ENCODE assay signal across 11 cellular contexts in genomic region chr12:47776471-47777143, GRCh38. TPM values are rescaled to one million over a fixed set of nuclear protein-coding genes. Genes with fewer than 3 reads are reported as not detected.
DNase-seq lines count a peak whose midpoint lies in the region; ATAC-seq and TF ChIP-seq lines count a peak whose summit lies in the region.
"Had no signal": no experiment of that assay in that cellular context is flagged by ENCODE, and none has a peak within 500 bp of the region (broad histone marks: within the 10 kb centered on the region; RNA-seq: fewer than 3 reads in every experiment).

No MANE protein-coding gene starts in this region.

- H3K36me3 Mint-ChIP-seq in brain: no peaks in the 10 kb centered on the region

- DNase-seq in heart right ventricle: no peak
- DNase-seq in cardiac septum (ENCODE audit: low spot score): no peak
- no peak for DNase-seq in uterus
- no peak for DNase-seq in NCI-H2107 (lab: John Stamatoyannopoulos, UW)
- DNase-seq in activated effector memory CD4-positive, alpha-beta T cell treated with anti-CD3 and anti-CD28 coated beads, Interleukin-2, amount 50 U/mL, for 16 hours: no peak
- DNase-seq: DMS153, NCI-H82 had no signal

- H3K4me3 Mint-ChIP-seq in brain: peak overlapping the region in 2 of 5 experiments; percentile 23 to 79
- H3K4me3 Mint-ChIP-seq: stimulated activated naive CD8-positive, alpha-beta T cell treated with anti-CD3 and anti-CD28 coated beads, Interleukin-15, Interleukin-2, amounts not matched to agents 100 ng/mL and 50 ng/mL, for 24 hours had no signal

- H3K9me3 Mint-ChIP-seq in brain: no peaks in the 10 kb centered on the region
- H3K9me3 Mint-ChIP-seq: stimulated activated naive CD8-positive, alpha-beta T cell treated with anti-CD3 and anti-CD28 coated beads, Interleukin-15, Interleukin-2, amounts not matched to agents 100 ng/mL and 50 ng/mL, for 24 hours had no signal

- H3K4me3 ChIP-seq in heart right ventricle (no peak overlapping the region), muscle layer of duodenum (ENCODE audit: low read depth in 1 of 2, low read length in 2 of 2) (no peak overlapping the region), uterus (no peak overlapping the region)

- no peak for TF ChIP-seq POLR2A in uterus (IDR thresholded peaks at IDR 0.05)

- H3K27ac ChIP-seq in heart right ventricle: peak overlapping the region in 9 of 10 donors; percentile 26 to 81 (median 66)
- peak overlapping the region; percentile 45 for H3K27ac ChIP-seq in muscle layer of duodenum (ENCODE audit: low read length)
- peak overlapping the region; percentile 55 to 71 for H3K27ac ChIP-seq in uterus

- H3K4me1 Mint-ChIP-seq in brain: peaks cover 58% of the 10 kb centered on the region

- TF ChIP-seq CTCF in heart right ventricle (IDR thresholded peaks at IDR 0.05) (no peak), brain (conservative IDR thresholded peaks at IDR 0.05) (no peak), uterus (IDR thresholded peaks at IDR 0.05) (no peak)

- H3K36me3 ChIP-seq in heart right ventricle (peaks cover 0 to 15% (median 0%) of the 10 kb centered on the region in 9 donors), muscle layer of duodenum (ENCODE audit: control insufficient read depth in 1 of 2, insufficient read depth in 2 of 2, low read length in 2 of 2) (no peaks in the 10 kb centered on the region), uterus (no peaks in the 10 kb centered on the region)

- 74 to 75% methylated on average over 5 of the region's 5 CpGs for WGBS in heart right ventricle, 2 donors

- intact Hi-C loops in heart right ventricle (cut with DNase I): loop anchor here in 5 of 10 donors (2.0 to 10.0 kb wide), 5 partner anchors 34 to 64 kb away; no protein-coding TSS in a partner anchor
- intact Hi-C loops in cardiac septum (cut with DNase I): no loop called here
- intact Hi-C loops in uterus (cut with DNase I; ENCODE audit: low total_unique reads): loop anchor here (5.0 kb wide), 1 partner anchor 59 kb away; no protein-coding TSS in a partner anchor

- H3K27ac Mint-ChIP-seq in brain: peak overlapping the region in 4 of 5 experiments; percentile 53 to 88 (median 80)

- H3K9me3 ChIP-seq in heart right ventricle (no peaks in the 10 kb centered on the region), muscle layer of duodenum (ENCODE audit: control insufficient read depth in 1 of 2, low read length in 2 of 2) (no peaks in the 10 kb centered on the region), uterus (no peaks in the 10 kb centered on the region)

- peaks cover 10% of the 10 kb centered on the region for H3K27me3 Mint-ChIP-seq in brain
- H3K27me3 Mint-ChIP-seq: stimulated activated naive CD8-positive, alpha-beta T cell treated with anti-CD3 and anti-CD28 coated beads, Interleukin-15, Interleukin-2, amounts not matched to agents 100 ng/mL and 50 ng/mL, for 24 hours had no signal

- H3K4me1 ChIP-seq in heart right ventricle (peaks cover 25 to 78% (median 65%) of the 10 kb centered on the region in 9 donors), muscle layer of duodenum (ENCODE audit: control insufficient read depth in 1 of 2, insufficient read depth in 2 of 2, low read length in 2 of 2) (peaks cover 21 to 55% of the 10 kb centered on the region in 2 donors), uterus (peaks cover 0 to 5% of the 10 kb centered on the region in 2 donors)

- ATAC-seq in heart right ventricle (no peak), HG03457 (IDR thresholded peaks at IDR 0.05; ENCODE audit: unreplicated experiment) (no peak)

- H3K27me3 ChIP-seq in heart right ventricle (no peaks in the 10 kb centered on the region), muscle layer of duodenum (ENCODE audit: low read depth, low read length) (no peaks in the 10 kb centered on the region), uterus (no peaks in the 10 kb centered on the region)

RNA-seq across cellular contexts. Expression of gene SLC48A1, which starts 3.6 kb away (rescaled TPM):
- total RNA-seq in heart right ventricle (10 to 100 TPM; 18.6 to 31.9 (median 22.1) TPM), cardiac septum (20.7 TPM), uterus (10 to 100 TPM in 3 of 4 donors, 1 to 10 TPM in 1; 1.3 to 50.5 (median 15.4) TPM)
- polyA plus RNA-seq in heart right ventricle (10 to 100 TPM; 12.6 to 26.2 TPM), brain (ENCODE audit: insufficient read depth, low read depth, low replicate concordance) (77.4 TPM)

RNA-seq across cellular contexts. Expression of gene RAPGEF3, which starts 17.9 kb away (rescaled TPM):
- total RNA-seq in heart right ventricle (10 to 100 TPM in 9 of 10 donors, 1 to 10 TPM in 1; 9.5 to 54.9 (median 19.8) TPM), cardiac septum (26.3 TPM), uterus (100 to 1,000 TPM in 1 of 4 donors, 10 to 100 TPM in 3; 13.5 to 105 (median 48.7) TPM)
- polyA plus RNA-seq in heart right ventricle (100 to 1,000 TPM in 1 of 2 donors, 10 to 100 TPM in 1; 22.4 to 173 TPM), brain (ENCODE audit: insufficient read depth, low read depth, low replicate concordance) (10.3 TPM)

RNA-seq across cellular contexts. Expression of gene HDAC7, which starts 43.1 kb away (rescaled TPM):
- total RNA-seq in heart right ventricle: 10 to 100 TPM; 26.9 to 50.7 (median 38.5) TPM
- polyA plus RNA-seq in heart right ventricle: 10 to 100 TPM; 40.4 to 75.6 TPM
- total RNA-seq in cardiac septum: 62.7 TPM
- polyA plus RNA-seq in brain (ENCODE audit: insufficient read depth, low read depth, low replicate concordance): 8.2 TPM
- total RNA-seq in uterus: 100 to 1,000 TPM in 1 of 4 donors, 10 to 100 TPM in 3; 33.0 to 191 (median 42.5) TPM

RNA-seq across cellular contexts. Expression of gene ENDOU, which starts 51.3 kb away (rescaled TPM):
- total RNA-seq in heart right ventricle (under 1 TPM in 9 of 10 donors, not detected in 1; 0.11 to 0.56 (median 0.31) TPM), cardiac septum (0.24 TPM), uterus (under 1 TPM in 2 of 4 donors, not detected in 2; 0.28 to 0.64 TPM)
- polyA plus RNA-seq in heart right ventricle (under 1 TPM; 0.26 to 0.29 TPM), brain (ENCODE audit: insufficient read depth, low read depth, low replicate concordance) (0.80 TPM)
